Comparison of ENCODE assay signal across 1 cellular context in genomic region chr14:103531421-103532215, GRCh38.
TF ChIP-seq lines count a peak whose summit lies in the region.

No MANE protein-coding gene starts in this region.

TF ChIP-seq in HepG2, 621 proteins besides CTCF, POLR2A, EP300 and RAD21:
- TF ChIP-seq PCBP1 (IDR thresholded peaks at IDR 0.05; ENCODE audit: borderline replicate concordance, low read depth, low read length) (0 out of 2 replicates have a peak, but pooled peaks have one; percentile 3), AGO2 (optimal IDR thresholded peaks at IDR 0.05; ENCODE audit: low read depth, low read length) (no peak)
TF ChIP-seq in HepG2: peak in this region for 1.
